ENCODE assay signal across 25 cellular contexts in genomic region chr5:347712-348284, GRCh38. TPM values are rescaled to one million over a fixed set of nuclear protein-coding genes. Genes with fewer than 3 reads are reported as not detected.
DNase-seq lines count a peak whose midpoint lies in the region; ATAC-seq and TF ChIP-seq lines count a peak whose summit lies in the region.
"Had no signal": no experiment of that assay in that cellular context is flagged by ENCODE, and none has a peak within 500 bp of the region (broad histone marks: within the 10 kb centered on the region; RNA-seq: fewer than 3 reads in every experiment).

No MANE protein-coding gene starts in this region.

- no peaks in the 10 kb centered on the region for H3K9me3 ChIP-seq in right atrium auricular region
- H3K9me3 ChIP-seq in lung (ENCODE audit: control insufficient read depth in 2 of 2, insufficient read depth in 1 of 2, low read length in 1 of 2) = peaks cover 0 to 3% of the 10 kb centered on the region in 2 donors
- no peaks in the 10 kb centered on the region for H3K9me3 ChIP-seq in testis
- H3K9me3 ChIP-seq: A549, SJSA1 had no signal

- DNase-seq in right atrium auricular region (ENCODE audit: low spot score) = peak; percentile 23
- DNase-seq in Right ventricle myocardium superior = no peak
- peak; percentile 24 for DNase-seq in H7
- DNase-seq in lung (ENCODE audit: low spot score) = peak; percentile 24
- peak; percentile 7 for DNase-seq in testis
- DNase-seq: AML-193; Calu3; DMS153; KBM-7; MV-4-11; NCI-H1105; NCI-H146; NCI-H1930; NCI-H446 treated with DMSO at 0.1 percent for 48 hours; NCI-H526; NCI-H82; NK-92 treated with Interleukin-12 subunit alpha and Interleukin-12 subunit beta, amount 100 ng/mL, for 24 hours; PC-3; T-cell had no signal

- no peak for ATAC-seq in Right ventricle myocardium superior (ENCODE audit: poor library complexity)
- no peak for ATAC-seq in lung (ENCODE audit: insufficient read depth, low FRiP score)
- ATAC-seq in HG02610 (IDR thresholded peaks at IDR 0.05; ENCODE audit: unreplicated experiment) = no peak
- no peak for ATAC-seq in HG03108 (IDR thresholded peaks at IDR 0.05; ENCODE audit: unreplicated experiment)
- ATAC-seq in GM21447 (IDR thresholded peaks at IDR 0.05; ENCODE audit: unreplicated experiment) = no peak
- ATAC-seq: A549, PC-3, Right ventricle myocardium inferior, T-cell had no signal

- H3K27ac ChIP-seq in right atrium auricular region = no peak overlapping the region
- no peak overlapping the region for H3K27ac ChIP-seq in lung (ENCODE audit: low read depth in 1 of 2, low read length in 1 of 2)
- H3K27ac ChIP-seq in testis = no peak overlapping the region
- H3K27ac ChIP-seq: A549, SJSA1 had no signal

- no peaks in the 10 kb centered on the region for H3K27me3 ChIP-seq in right atrium auricular region
- H3K27me3 ChIP-seq in H7 (ENCODE audit: control insufficient read depth, insufficient read depth, low read length) = peaks cover 13% of the 10 kb centered on the region
- H3K27me3 ChIP-seq in lung (ENCODE audit: control insufficient read depth, insufficient read depth) = no peaks in the 10 kb centered on the region
- H3K27me3 ChIP-seq in testis = no peaks in the 10 kb centered on the region
- H3K27me3 ChIP-seq: SJSA1 had no signal

- no peak for TF ChIP-seq CTCF in right atrium auricular region (IDR thresholded peaks at IDR 0.05)
- TF ChIP-seq CTCF in lung (IDR thresholded peaks at IDR 0.05; ENCODE audit: control extremely low read depth, extremely low read depth) = no peak
- no peak for TF ChIP-seq CTCF in testis (IDR thresholded peaks at IDR 0.05)

- intact Hi-C loops in Right ventricle myocardium superior (cut with DNase I) = no loop called here
- intact Hi-C loops in testis (cut with DNase I; ENCODE audit: low total_unique reads) = no loop called here

- H3K36me3 ChIP-seq in right atrium auricular region = no peaks in the 10 kb centered on the region
- H3K36me3 ChIP-seq in H7 (replicated peaks; ENCODE audit: control insufficient read depth, insufficient read depth, low read length) = no peaks in the 10 kb centered on the region
- H3K36me3 ChIP-seq in lung (ENCODE audit: control insufficient read depth in 2 of 2, insufficient read depth in 2 of 2, low read length in 2 of 2) = peaks cover 0 to 4% of the 10 kb centered on the region in 2 donors
- no peaks in the 10 kb centered on the region for H3K36me3 ChIP-seq in testis (ENCODE audit: low read depth, missing control alignments)

- no peak overlapping the region for H3K4me3 ChIP-seq in right atrium auricular region
- H3K4me3 ChIP-seq in H7 (ENCODE audit: insufficient read depth, low read depth, low read length) = no peak overlapping the region
- H3K4me3 ChIP-seq in lung = no peak overlapping the region
- no peak overlapping the region for H3K4me3 ChIP-seq in testis
- H3K4me3 ChIP-seq: A549, SJSA1 had no signal

- H3K4me1 ChIP-seq in right atrium auricular region (peaks cover 0 to 5% of the 10 kb centered on the region in 2 donors), lung (ENCODE audit: control insufficient read depth in 2 of 2, insufficient read depth in 2 of 2, low read length in 2 of 2) (peaks cover 0 to 6% of the 10 kb centered on the region in 2 donors), testis (no peaks in the 10 kb centered on the region)

- WGBS in lung, 2 donors = 91 to 92% methylated on average over 10 of the region's 10 CpGs
- 87 to 94% methylated on average over 6 to 10 of the region's 10 CpGs for WGBS in testis, 2 donors

- no peak for TF ChIP-seq POLR2A in testis (IDR thresholded peaks at IDR 0.05)

RNA-seq across cellular contexts. Expression of gene AHRR, which starts 26.3 kb away (rescaled TPM):
- total RNA-seq in right atrium auricular region (under 1 TPM; 0.12 to 0.30 TPM), Right ventricle myocardium superior (1.8 TPM), lung (1 to 10 TPM; 1.7 to 8.8 TPM), testis (10 to 100 TPM; 36.9 to 43.4 TPM)
- total RNA-seq in H7 (2014; rRNA removed; shearing (Covaris generic)) = 0.74 and 1.4 TPM in 2 replicates
- polyA plus RNA-seq in lung (1 to 10 TPM in 1 of 2 donors, under 1 TPM in 1; 0.63 to 4.0 TPM), testis (ENCODE audit: insufficient read depth, low read depth, low replicate concordance) (68.5 TPM)
